Comparison of ENCODE assay signal across 9 cellular contexts in genomic region chr4:47926667-47927258, GRCh38. TPM values are rescaled to one million over a fixed set of nuclear protein-coding genes. Genes with fewer than 3 reads are reported as not detected.
DNase-seq lines count a peak whose midpoint lies in the region; ATAC-seq and TF ChIP-seq lines count a peak whose summit lies in the region.
"Had no signal": no experiment of that assay in that cellular context is flagged by ENCODE, and none has a peak within 500 bp of the region (broad histone marks: within the 10 kb centered on the region; RNA-seq: fewer than 3 reads in every experiment).

No MANE protein-coding gene starts in this region.

- H3K9me3 Mint-ChIP-seq in Caco-2 (ENCODE audit: unreplicated experiment), result no peaks in the 10 kb centered on the region
- no peaks in the 10 kb centered on the region for H3K9me3 Mint-ChIP-seq in activated naive CD4-positive, alpha-beta T cell treated with anti-CD3 and anti-CD28 coated beads, Interleukin-2, amount 50 U/mL, for 24 hours

- H3K36me3 ChIP-seq in Caco-2 (ENCODE audit: control insufficient read depth, insufficient read depth, low read length), result no peaks in the 10 kb centered on the region
- no peaks in the 10 kb centered on the region for H3K36me3 ChIP-seq in heart left ventricle

- peak overlapping the region; percentile 83 for H3K27ac Mint-ChIP-seq in Caco-2 (ENCODE audit: unreplicated experiment)
- H3K27ac Mint-ChIP-seq in activated naive CD4-positive, alpha-beta T cell treated with anti-CD3 and anti-CD28 coated beads, Interleukin-2, amount 50 U/mL, for 24 hours, result no peak overlapping the region
- H3K27ac Mint-ChIP-seq: dendritic cell treated with granulocyte-macrophage colony-stimulating factor and Interleukin-4, amounts not matched to agents 40 ng/mL and 50 ng/mL, for 4 days had no signal

- no peak for TF ChIP-seq POLR2A in heart left ventricle (IDR thresholded peaks at IDR 0.05)

- H3K9me3 ChIP-seq in Caco-2 (no peaks in the 10 kb centered on the region), heart left ventricle (peaks cover 0 to 11% (median 0%) of the 10 kb centered on the region in 12 donors)

- POLR2A ChIA-PET in Caco-2 (lab: Charles Lee), result interaction anchor here (0.5 kb wide), 2 partner anchors 12 to 277 kb away, joined by 3 to 5 read pairs; partner anchors contain the start of gene NFXL1

- H3K4me1 Mint-ChIP-seq in Caco-2 (ENCODE audit: low read depth, unreplicated experiment), result no peaks in the 10 kb centered on the region
- peaks cover 8% of the 10 kb centered on the region for H3K4me1 Mint-ChIP-seq in activated naive CD4-positive, alpha-beta T cell treated with anti-CD3 and anti-CD28 coated beads, Interleukin-2, amount 50 U/mL, for 24 hours

- no TSS peak for BruUV-seq in Caco-2 (replicated peaks; lab: Mats Ljungman, UMichigan)

- peak; percentile 81 to 85 for DNase-seq in Caco-2
- peak; percentile 29 for DNase-seq in RPMI8226
- DNase-seq in heart left ventricle, result peak in 4 of 5 donors; percentile 24 to 45 (median 32)
- peak in 9 of 10 donors; percentile 30 to 94 (median 59) for DNase-seq in posterior cingulate gyrus
- DNase-seq in posterior vena cava (ENCODE audit: low spot score), result no peak

- H3K36me3 Mint-ChIP-seq in Caco-2 (ENCODE audit: insufficient read depth, unreplicated experiment), result peaks cover 5% of the 10 kb centered on the region
- H3K36me3 Mint-ChIP-seq in activated naive CD4-positive, alpha-beta T cell treated with anti-CD3 and anti-CD28 coated beads, Interleukin-2, amount 50 U/mL, for 24 hours, result peaks cover 1% of the 10 kb centered on the region

- H3K4me1 ChIP-seq in Caco-2 (peaks cover 10% of the 10 kb centered on the region), heart left ventricle (peaks cover 0 to 7% (median 0%) of the 10 kb centered on the region in 12 donors)

- TF ChIP-seq CTCF in Caco-2 (IDR thresholded peaks at IDR 0.05; ENCODE audit: insufficient read depth in 1 of 2, low read depth in 1 of 2, low read length in 1 of 2, severe bottlenecking in 1 of 2, unreplicated experiment in 1 of 2) (peak; percentile 72 to 80), heart left ventricle (IDR thresholded peaks at IDR 0.05) (peak; percentile 45 to 73 (median 56))

- intact Hi-C loops in Caco-2 (cut with micrococcal nuclease; ENCODE audit: unreplicated experiment), result loop anchor here (1.0 to 5.0 kb wide), 4 partner anchors 49 to 182 kb away; partner anchors contain the start of genes CNGA1 and NIPAL1
- intact Hi-C loops in heart left ventricle (cut with DNase I), result loop anchor here in 6 of 10 donors (2.0 to 10.0 kb wide), 3 partner anchors 158 to 161 kb away; no protein-coding TSS in a partner anchor
- intact Hi-C loops in posterior cingulate gyrus (cut with DNase I), result loop anchor here (5.0 kb wide), 1 partner anchor 161 kb away; no protein-coding TSS in a partner anchor
- intact Hi-C loops in posterior vena cava (cut with DNase I), result no loop called here

- CTCF ChIA-PET in Caco-2 (lab: Charles Lee), result interaction anchor here (0.9 to 1.1 kb wide), 4 partner anchors 12 to 182 kb away, joined by 3 to 4 read pairs (median 3); partner anchors contain the start of gene NFXL1

- H3K27me3 ChIP-seq in Caco-2 (replicated peaks; ENCODE audit: control insufficient read depth, insufficient read depth, low read length) (no peaks in the 10 kb centered on the region), heart left ventricle (peaks cover 0 to 11% (median 0%) of the 10 kb centered on the region in 9 donors)

- H3K4me3 ChIP-seq in Caco-2 (ENCODE audit: low read depth, low read length), result peak overlapping the region; percentile 44
- H3K4me3 ChIP-seq in heart left ventricle, result peak overlapping the region in 2 of 12 donors; percentile 14 to 16

- no peak overlapping the region for H3K27ac ChIP-seq in heart left ventricle

- H3K27me3 Mint-ChIP-seq in Caco-2 (ENCODE audit: insufficient read depth, unreplicated experiment), result no peaks in the 10 kb centered on the region
- H3K27me3 Mint-ChIP-seq in activated naive CD4-positive, alpha-beta T cell treated with anti-CD3 and anti-CD28 coated beads, Interleukin-2, amount 50 U/mL, for 24 hours, result peaks cover 5% of the 10 kb centered on the region

- WGBS in heart left ventricle, 4 donors, result 8 to 11% (median 9%) methylated on average over 15 of the region's 15 CpGs

- ATAC-seq in GM19395 (IDR thresholded peaks at IDR 0.05; ENCODE audit: unreplicated experiment), result peak; percentile 98
- peak; percentile 92 for ATAC-seq in HG03442 (IDR thresholded peaks at IDR 0.05; ENCODE audit: unreplicated experiment)
- peak; percentile 47 to 90 (median 81) for ATAC-seq in heart left ventricle

- peak overlapping the region; percentile 90 for H3K4me3 Mint-ChIP-seq in Caco-2 (ENCODE audit: unreplicated experiment)
- peak overlapping the region; percentile 42 for H3K4me3 Mint-ChIP-seq in activated naive CD4-positive, alpha-beta T cell treated with anti-CD3 and anti-CD28 coated beads, Interleukin-2, amount 50 U/mL, for 24 hours
- H3K4me3 Mint-ChIP-seq: dendritic cell treated with granulocyte-macrophage colony-stimulating factor and Interleukin-4, amounts not matched to agents 40 ng/mL and 50 ng/mL, for 4 days had no signal

RNA-seq across cellular contexts. Expression of gene NFXL1, which starts 12.4 kb away (rescaled TPM):
- 22.5 and 22.8 TPM in 2 replicates for total RNA-seq in Caco-2 (2022)
- 1 to 10 TPM; 4.0 to 7.3 (median 5.4) TPM for total RNA-seq in heart left ventricle
- 1 to 10 TPM; 2.8 to 3.0 TPM for polyA plus RNA-seq in heart left ventricle
- total RNA-seq in posterior vena cava, result 10 to 100 TPM in 1 of 2 donors, 1 to 10 TPM in 1; 9.9 to 14.6 TPM

Comparison
In these comparisons a context has a peak if more than half of its experiments do, and no peak if none do; other contexts are left out.
1. intact Hi-C loops: an anchor here in Caco-2 (1.0 to 5.0 kb wide), heart left ventricle (2.0 to 10.0 kb wide) and posterior cingulate gyrus (5.0 kb wide); none called in posterior vena cava.